Comparison of ENCODE assay signal across 9 cellular contexts in genomic region chr12:112116232-112117060, GRCh38. TPM values are rescaled to one million over a fixed set of nuclear protein-coding genes. Genes with fewer than 3 reads are reported as not detected.
A peak's percentile ranks its signal among the peaks of the same experiment; 100 is the strongest.
DNase-seq lines count a peak whose midpoint lies in the region; ATAC-seq, FAIRE-seq and TF ChIP-seq lines count a peak whose summit lies in the region.
"Had no signal": no experiment of that assay in that cellular context is flagged by ENCODE, and none has a peak within 500 bp of the region (broad histone marks: within the 10 kb centered on the region; RNA-seq: fewer than 3 reads in every experiment).

No MANE protein-coding gene starts in this region.

- no peak overlapping the region for H3K4me3 ChIP-seq in epithelial cell of esophagus (ENCODE audit: low read length)

- FAIRE-seq in urothelium cell line (lab: Jason Lieb, UNC) = no peak
- FAIRE-seq: TTC549 had no signal

- no peak for TF ChIP-seq CTCF in epithelial cell of esophagus (IDR thresholded peaks at IDR 0.05; ENCODE audit: insufficient read depth, low read depth, low read length, missing control alignments)

- DNase-seq in GDM1 (lab: John Stamatoyannopoulos, UW) (peak; percentile 77), M059J (ENCODE audit: low read depth) (peak; percentile 75), SKM-1 (lab: John Stamatoyannopoulos, UW; ENCODE audit: unreplicated experiment) (peak; percentile 51), epithelial cell of esophagus (ENCODE audit: low read depth) (peak; percentile 62), middle frontal gyrus (ENCODE audit: extremely low spot score, low spot score) (peak; percentile 85), urothelium cell line (ENCODE audit: low spot score) (peak; percentile 9)
- DNase-seq in NK-92 treated with Interleukin-12 subunit alpha and Interleukin-12 subunit beta, amount 100 ng/mL, for 24 hours (lab: John Stamatoyannopoulos, UW) = no peak

- ATAC-seq in HG03521 (IDR thresholded peaks at IDR 0.05; ENCODE audit: unreplicated experiment) = no peak

RNA-seq across cellular contexts. Expression of gene NAA25, which starts 7.9 kb away (rescaled TPM):
- 12.9 and 17.4 TPM in 2 replicates for total RNA-seq in M059J (2014; rRNA removed; shearing (Covaris generic))

RNA-seq across cellular contexts. Expression of gene TRAFD1, which starts 8.9 kb away (rescaled TPM):
- total RNA-seq in M059J (2014; rRNA removed; shearing (Covaris generic)) = 30.7 and 55.6 TPM in 2 replicates
